18 cellular contexts compared by ENCODE assay signal in genomic region chr2:219332542-219332941, GRCh38. TPM values are rescaled to one million over a fixed set of nuclear protein-coding genes. Genes with fewer than 3 reads are reported as not detected.
"Had no signal": no experiment of that assay in that cellular context is flagged by ENCODE, and none has a peak within 500 bp of the region (broad histone marks: within the 10 kb centered on the region; RNA-seq: fewer than 3 reads in every experiment).

TSS of gene RESP18 (minus strand) at chr2:219332744.

- ATAC-seq: activated CD4-positive, CD25-positive, alpha-beta regulatory T cell treated with anti-CD3 and anti-CD28 coated beads, Interleukin-2, amount 50 U/mL, for 24 hours; activated CD8-positive, alpha-beta memory T cell treated with anti-CD3 and anti-CD28 coated beads, Interleukin-2, amount 10 ng/mL, durations not matched to agents 7 days and 5 days had no signal

- H3K9me3 ChIP-seq: esophagus squamous epithelium, lower lobe of right lung, right lobe of liver, upper lobe of right lung had no signal

- H3K27ac ChIP-seq: esophagus squamous epithelium, heart left ventricle, lower lobe of right lung, right lobe of liver, upper lobe of right lung had no signal

- H3K36me3 ChIP-seq: esophagus squamous epithelium, heart left ventricle, lower lobe of right lung, right lobe of liver, upper lobe of right lung had no signal

- DNase-seq: activated CD4-positive, alpha-beta T cell treated with anti-CD3 and anti-CD28 coated beads, Interleukin-2, amount 50 U/mL, for 48 hours; activated CD8-positive, alpha-beta memory T cell treated with anti-CD3 and anti-CD28 coated beads, Interleukin-2, amount 10 ng/mL, durations not matched to agents 7 days and 5 days; activated gamma-delta T cell; activated naive CD8-positive, alpha-beta T cell treated with anti-CD3 and anti-CD28 coated beads, Interleukin-2, amount 10 ng/mL, durations not matched to agents 7 days and 5 days; activated T-cell treated with anti-CD3 and anti-CD28 coated beads, Interleukin-2, amount 50 U/mL, for 24 hours; esophagus squamous epithelium; foreskin fibroblast; heart left ventricle; immature natural killer cell; left cardiac atrium; lower lobe of right lung; midbrain; right lobe of liver; SW 1271; upper lobe of right lung had no signal

- H3K4me3 ChIP-seq: esophagus squamous epithelium, heart left ventricle, lower lobe of right lung, right lobe of liver, upper lobe of right lung had no signal

- H3K4me1 ChIP-seq: esophagus squamous epithelium, lower lobe of right lung, right lobe of liver, upper lobe of right lung had no signal

RNA-seq across cellular contexts. Expression of gene RESP18, which starts in this region (rescaled TPM):
- total RNA-seq: activated CD8-positive, alpha-beta memory T cell treated with anti-CD3 and anti-CD28 coated beads, Interleukin-2, amount 10 ng/mL, durations not matched to agents 7 days and 5 days; activated naive CD8-positive, alpha-beta T cell treated with anti-CD3 and anti-CD28 coated beads, Interleukin-2, amount 10 ng/mL, durations not matched to agents 7 days and 5 days; bronchial epithelial cell; esophagus squamous epithelium; heart left ventricle; left cardiac atrium; lower lobe of right lung; posterior vena cava; right lobe of liver; upper lobe of right lung had no signal
- polyA plus RNA-seq: heart left ventricle, immature natural killer cell had no signal
